ENCODE assay signal across 21 cellular contexts in the genomic region with DNA sequence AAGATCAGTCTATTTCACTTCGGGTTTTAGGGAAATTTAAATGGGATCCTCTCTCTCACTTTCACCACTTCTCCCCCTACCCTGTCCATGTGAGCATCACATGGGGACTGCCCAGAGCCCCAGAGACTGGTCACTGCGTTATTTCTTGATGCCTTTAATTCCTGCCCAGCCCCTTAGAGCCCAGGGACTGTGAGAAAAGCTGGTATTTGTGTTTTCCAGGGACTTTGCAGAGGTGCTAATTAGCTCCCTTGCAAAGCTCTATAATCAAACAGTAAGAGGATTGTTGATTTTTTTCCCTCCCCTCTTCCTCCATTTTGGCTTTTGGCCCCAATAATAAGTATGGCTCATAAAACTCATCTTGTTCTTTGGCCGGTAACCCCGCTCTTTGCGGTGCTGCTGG. TPM values are rescaled to one million over a fixed set of nuclear protein-coding genes. Genes with fewer than 3 reads are reported as not detected.
DNase-seq lines count a peak whose midpoint lies in the region; FAIRE-seq and TF ChIP-seq lines count a peak whose summit lies in the region.
"Had no signal": no experiment of that assay in that cellular context is flagged by ENCODE, and none has a peak within 500 bp of the region (broad histone marks: within the 10 kb centered on the region; RNA-seq: fewer than 3 reads in every experiment).

No MANE protein-coding gene starts in this region.

- FAIRE-seq in H1 (lab: Jason Lieb, UNC), result no peak

- no peak overlapping the region for H2BK5ac ChIP-seq in H1 (ENCODE audit: low read depth, low read length)

- H2AK5ac ChIP-seq in H1 (ENCODE audit: low read depth, low read length), result no peak overlapping the region

- H2AFZ ChIP-seq in H1 (ENCODE audit: low read length), result no peak overlapping the region
- H2AFZ ChIP-seq: PC-9 had no signal

- POLR2A ChIA-PET in H1 (lab: Charles Lee; ENCODE audit: partially characterized antibody), result no interaction called here

- H3K23ac ChIP-seq in H1 (ENCODE audit: insufficient read length), result no peak overlapping the region

- no peaks in the 10 kb centered on the region for H3K79me2 ChIP-seq in H1 (ENCODE audit: control insufficient read depth in 1 of 2, insufficient read depth in 2 of 2, low read length in 2 of 2)

- no peak overlapping the region for H3K27ac ChIP-seq in H1 (ENCODE audit: low read depth, low read length)
- peak overlapping the region; percentile 31 for H3K27ac ChIP-seq in subcutaneous abdominal adipose tissue (ENCODE audit: low read depth, low read length)
- H3K27ac ChIP-seq: PC-9, SJCRH30 had no signal

- WGBS in H1 (ENCODE audit: extremely low coverage in 1 of 2, insufficient coverage in 1 of 2, insufficient read length in 1 of 2, insufficient replicate concordance in 2 of 2, low coverage in 1 of 2, low lambda C conversion rate in 2 of 2, missing lambda C conversion rate in 1 of 2), 2 experiments, result 89% methylated on average over 5 of the region's 5 CpGs; no CpG with 5 or more reads in 1 of the 2 experiments

- no peak overlapping the region for H3K27ac Mint-ChIP-seq in glutamatergic neuron (ENCODE audit: unreplicated experiment)
- no peak overlapping the region for H3K27ac Mint-ChIP-seq in activated T-helper 1 cell treated with anti-CD3 and anti-CD28 coated beads, Interleukin-12 subunit alpha, Interleukin-12 subunit beta, Interleukin-2, Interleukin-4 antibody, amounts not matched to agents 30 ng/mL and 10 ng/mL and 1 ng/mL, durations not matched to agents 14 hours and 24 hours and 36 hours
- H3K27ac Mint-ChIP-seq: CD14-positive monocyte, IgD-negative memory B cell had no signal

- H3K4me3 Mint-ChIP-seq in glutamatergic neuron (ENCODE audit: unreplicated experiment), result no peak overlapping the region
- H3K4me3 Mint-ChIP-seq in activated T-helper 1 cell treated with anti-CD3 and anti-CD28 coated beads, Interleukin-12 subunit alpha, Interleukin-12 subunit beta, Interleukin-2, Interleukin-4 antibody, amounts not matched to agents 30 ng/mL and 10 ng/mL and 1 ng/mL, durations not matched to agents 14 hours and 24 hours and 36 hours, result no peak overlapping the region
- H3K4me3 Mint-ChIP-seq: IgD-negative memory B cell had no signal

- H3K9me3 ChIP-seq in H1 (ENCODE audit: insufficient read depth in 2 of 2, low read depth in 1 of 2, low read length in 1 of 2), result no peaks in the 10 kb centered on the region
- H3K9me3 ChIP-seq in subcutaneous abdominal adipose tissue (ENCODE audit: control insufficient read depth in 5 of 5, low read length in 5 of 5), result no peaks in the 10 kb centered on the region
- H3K9me3 ChIP-seq: SJCRH30 had no signal

- CTCF ChIA-PET in H1 (lab: Charles Lee; ENCODE audit: partially characterized antibody), result interaction anchor here (0.6 to 2.3 kb wide), 8 partner anchors 10 to 542 kb away, joined by 3 to 9 read pairs (median 3); no protein-coding TSS in a partner anchor

- no peak overlapping the region for H2BK15ac ChIP-seq in H1 (ENCODE audit: low read length)

- H3K27me3 ChIP-seq in H1 (replicated peaks in 1 of 4; ENCODE audit: control insufficient read depth in 3 of 4, extremely low read depth in 1 of 4, insufficient read depth in 3 of 4, low read length in 3 of 4), result no peaks in the 10 kb centered on the region
- H3K27me3 ChIP-seq in subcutaneous abdominal adipose tissue (ENCODE audit: control insufficient read depth in 5 of 5, insufficient read depth in 4 of 5, low read length in 5 of 5), result no peaks in the 10 kb centered on the region

- H3K36me3 ChIP-seq in H1 (ENCODE audit: control insufficient read depth in 2 of 4, insufficient read depth in 4 of 4, low read length in 3 of 4) (no peaks in the 10 kb centered on the region), subcutaneous abdominal adipose tissue (ENCODE audit: control insufficient read depth in 5 of 5, insufficient read depth in 5 of 5, low read length in 5 of 5) (peaks cover 0 to 7% (median 2%) of the 10 kb centered on the region in 5 donors)
- H3K36me3 ChIP-seq: SJCRH30 had no signal

- no peak overlapping the region for H3K4ac ChIP-seq in H1 (replicated peaks; ENCODE audit: insufficient read length, low read depth, low read length)

- H3K9me3 Mint-ChIP-seq in glutamatergic neuron (ENCODE audit: unreplicated experiment), result no peaks in the 10 kb centered on the region
- no peaks in the 10 kb centered on the region for H3K9me3 Mint-ChIP-seq in activated T-helper 1 cell treated with anti-CD3 and anti-CD28 coated beads, Interleukin-12 subunit alpha, Interleukin-12 subunit beta, Interleukin-2, Interleukin-4 antibody, amounts not matched to agents 30 ng/mL and 10 ng/mL and 1 ng/mL, durations not matched to agents 14 hours and 24 hours and 36 hours
- H3K9me3 Mint-ChIP-seq: CD14-positive monocyte, IgD-negative memory B cell had no signal

- TF ChIP-seq POLR2A in H1 (IDR thresholded peaks at IDR 0.05; ENCODE audit: control extremely low read depth in 1 of 2, low read depth in 2 of 2, low read length in 2 of 2), result no peak

- no peak overlapping the region for H2BK12ac ChIP-seq in H1 (ENCODE audit: low read depth, low read length)

- H3K9ac ChIP-seq in H1 (replicated peaks in 1 of 4; ENCODE audit: extremely low read depth in 1 of 4, low read depth in 3 of 4, low read length in 3 of 4) (no peak overlapping the region), subcutaneous abdominal adipose tissue (ENCODE audit: low read length in 5 of 5) (peak overlapping the region in 1 of 5 donors; percentile 0)

- no peaks in the 10 kb centered on the region for H3K27me3 Mint-ChIP-seq in glutamatergic neuron (ENCODE audit: unreplicated experiment)
- H3K27me3 Mint-ChIP-seq in activated T-helper 1 cell treated with anti-CD3 and anti-CD28 coated beads, Interleukin-12 subunit alpha, Interleukin-12 subunit beta, Interleukin-2, Interleukin-4 antibody, amounts not matched to agents 30 ng/mL and 10 ng/mL and 1 ng/mL, durations not matched to agents 14 hours and 24 hours and 36 hours (ENCODE audit: insufficient read depth), result no peaks in the 10 kb centered on the region
- H3K27me3 Mint-ChIP-seq: IgD-negative memory B cell had no signal

- no peak overlapping the region for H4K5ac ChIP-seq in H1 (ENCODE audit: insufficient read length, low read depth, low read length)

- no peaks in the 10 kb centered on the region for H3K36me3 Mint-ChIP-seq in glutamatergic neuron (ENCODE audit: unreplicated experiment)
- H3K36me3 Mint-ChIP-seq in activated T-helper 1 cell treated with anti-CD3 and anti-CD28 coated beads, Interleukin-12 subunit alpha, Interleukin-12 subunit beta, Interleukin-2, Interleukin-4 antibody, amounts not matched to agents 30 ng/mL and 10 ng/mL and 1 ng/mL, durations not matched to agents 14 hours and 24 hours and 36 hours (ENCODE audit: low read depth), result no peaks in the 10 kb centered on the region
- H3K36me3 Mint-ChIP-seq: CD14-positive monocyte, IgD-negative memory B cell had no signal

- H3K79me1 ChIP-seq in H1 (ENCODE audit: low read depth, low read length), result no peaks in the 10 kb centered on the region

- H3K23me2 ChIP-seq in H1 (ENCODE audit: low read depth, low read length), result no peaks in the 10 kb centered on the region

- H3K4me3 ChIP-seq in astrocyte of the cerebellum (ENCODE audit: low read depth, low read length) (no peak overlapping the region), H1 (ENCODE audit: extremely low read depth in 1 of 4, insufficient read depth in 2 of 4, low read depth in 3 of 4, low read length in 4 of 4) (no peak overlapping the region), subcutaneous abdominal adipose tissue (ENCODE audit: low read depth in 1 of 5, low read length in 5 of 5) (no peak overlapping the region)
- H3K4me3 ChIP-seq: PC-9, SJCRH30 had no signal

- TF ChIP-seq EP300 in H1 (IDR thresholded peaks at IDR 0.05; ENCODE audit: borderline replicate concordance in 1 of 2, low read depth in 2 of 2, low read length in 2 of 2), result no peak

- in situ Hi-C loops in astrocyte of the cerebellum (cut with HindIII; ENCODE audit: low sequenced_read_pairs), result no loop called here

- no peak overlapping the region for H3K14ac ChIP-seq in H1 (ENCODE audit: insufficient read length)

- H4K20me1 ChIP-seq in H1 (replicated peaks in 1 of 2; ENCODE audit: control insufficient read depth in 1 of 2, insufficient read depth in 2 of 2, low read length in 2 of 2), result no peaks in the 10 kb centered on the region

- DNase-seq in NCI-H2081 treated with DMSO at 0.1 percent for 48 hours (lab: John Stamatoyannopoulos, UW) (peak; percentile 22), astrocyte of the cerebellum (ENCODE audit: low read depth) (peak; percentile 12), H1 (ENCODE audit: low read depth in 1 of 2, low spot score in 2 of 2) (no peak), glutamatergic neuron (no peak), NCI-H146 treated with DMSO at 0.1 percent for 48 hours (lab: John Stamatoyannopoulos, UW; ENCODE audit: unreplicated experiment) (no peak), SK-N-DZ (ENCODE audit: low spot score) (no peak)
- DNase-seq in activated T-helper 1 cell treated with anti-CD3 and anti-CD28 coated beads, Interleukin-12 subunit alpha, Interleukin-12 subunit beta, Interleukin-2, Interleukin-4 antibody, amounts not matched to agents 30 ng/mL and 10 ng/mL and 1 ng/mL, durations not matched to agents 14 hours and 24 hours and 36 hours (ENCODE audit: low spot score), result no peak
- DNase-seq: DND-41, GOT3, Karpas-422, NCI-H1048, NCI-H1436, NCI-H2029, NCI-H510A, PC-9, SJCRH30 had no signal

- H4K91ac ChIP-seq in H1 (replicated peaks; ENCODE audit: insufficient read length, low read length), result no peak overlapping the region

- H3K18ac ChIP-seq in H1 (ENCODE audit: extremely low read depth, low read length), result no peak overlapping the region

- TF ChIP-seq CTCF in astrocyte of the cerebellum (IDR thresholded peaks at IDR 0.05; ENCODE audit: low read depth, low read length, missing control alignments) (no peak), H1 (IDR thresholded peaks at IDR 0.05; ENCODE audit: control extremely low read depth in 1 of 3, insufficient read depth in 1 of 3, low read depth in 1 of 3, low read length in 3 of 3) (no peak), glutamatergic neuron (IDR thresholded peaks at IDR 0.05; ENCODE audit: partially characterized antibody, unreplicated experiment) (no peak)

- H3K4me1 ChIP-seq in H1 (replicated peaks in 1 of 4; ENCODE audit: control insufficient read depth in 3 of 4, insufficient read depth in 4 of 4, low read length in 3 of 4) (peaks cover 0 to 11% (median 0%) of the 10 kb centered on the region in 4 experiments; a peak in 2 of 7 replicates), subcutaneous abdominal adipose tissue (ENCODE audit: control insufficient read depth in 5 of 5, insufficient read depth in 5 of 5, low read length in 5 of 5) (peaks cover 0 to 54% (median 32%) of the 10 kb centered on the region in 5 donors)

- no peak overlapping the region for H2BK20ac ChIP-seq in H1 (ENCODE audit: low read length)

- no peak for TF ChIP-seq RAD21 in H1 (IDR thresholded peaks at IDR 0.05 in 1 of 2, conservative IDR thresholded peaks at IDR 0.05 in 1 of 2; ENCODE audit: low read depth in 2 of 2, low read length in 2 of 2)

- H2BK120ac ChIP-seq in H1 (replicated peaks; ENCODE audit: low read depth, low read length), result no peak overlapping the region

- H4K8ac ChIP-seq in H1 (ENCODE audit: extremely low read depth, insufficient read depth, low read length), result 0 out of 2 replicates have a peak overlapping the region, but pooled peaks have one; percentile 35

- intact Hi-C loops in activated T-helper 1 cell treated with anti-CD3 and anti-CD28 coated beads, Interleukin-12 subunit alpha, Interleukin-12 subunit beta, Interleukin-2, Interleukin-4 antibody, amounts not matched to agents 30 ng/mL and 10 ng/mL and 1 ng/mL, durations not matched to agents 14 hours and 24 hours and 36 hours (cut with micrococcal nuclease), result no loop called here

- no peak overlapping the region for H3K56ac ChIP-seq in H1 (replicated peaks; ENCODE audit: insufficient read length, low read depth, low read length)

- no peak overlapping the region for H3K4me2 ChIP-seq in H1 (ENCODE audit: insufficient read depth in 1 of 2, low read depth in 2 of 2, low read length in 2 of 2)
- H3K4me2 ChIP-seq: PC-9 had no signal

- H3K4me1 Mint-ChIP-seq in glutamatergic neuron (ENCODE audit: low read depth, unreplicated experiment), result peaks cover 9% of the 10 kb centered on the region
- H3K4me1 Mint-ChIP-seq in activated T-helper 1 cell treated with anti-CD3 and anti-CD28 coated beads, Interleukin-12 subunit alpha, Interleukin-12 subunit beta, Interleukin-2, Interleukin-4 antibody, amounts not matched to agents 30 ng/mL and 10 ng/mL and 1 ng/mL, durations not matched to agents 14 hours and 24 hours and 36 hours (ENCODE audit: low read depth), result peaks cover 26% of the 10 kb centered on the region

RNA-seq across cellular contexts. Expression of a gene that starts 35.6 kb away (rescaled TPM):
- total RNA-seq in H1 (2021; fragmentation: NEBNext Ultra II Directional; extraction: Animal tissue kit (Norgen Biotek cat#: 25700)), result 0.04 and 0.08 TPM in 2 replicates
- polyA plus RNA-seq in H1 (2011; rRNA removed), result 0.03 TPM in 2 replicates
- polyA plus RNA-seq in H1 (2011; cell fraction: cytosol; rRNA removed), result 0.03 TPM
- polyA plus RNA-seq in H1 (2011; cell fraction: nucleus; rRNA removed), result 0.07 TPM
- polyA plus RNA-seq in H1 (2012, experiment 1 of 2), result 0.03 to 0.08 TPM in 2 of 4 replicates, not detected in the others
- polyA plus RNA-seq in H1 (2012, experiment 2 of 2), result not detected
- 0.08 TPM for polyA plus RNA-seq in H1 (2013, experiment 1 of 2)
- polyA plus RNA-seq in H1 (2013, experiment 2 of 2), result 0.06 TPM
- 0.03 and 0.05 TPM in 2 replicates for polyA minus RNA-seq in H1 (2011; rRNA and poly(A)+ RNA removed)
- polyA minus RNA-seq in H1 (2011; cell fraction: cytosol; rRNA and poly(A)+ RNA removed), result not detected
- 0.30 TPM for polyA minus RNA-seq in H1 (2011; cell fraction: nucleus; rRNA and poly(A)+ RNA removed)
- 2.1 TPM for total RNA-seq in glutamatergic neuron (ENCODE audit: unreplicated experiment)
- 2.9 TPM in 2 replicates for total RNA-seq in activated T-helper 1 cell treated with anti-CD3 and anti-CD28 coated beads, Interleukin-12 subunit alpha, Interleukin-12 subunit beta, Interleukin-2, Interleukin-4 antibody, amounts not matched to agents 30 ng/mL and 10 ng/mL and 1 ng/mL, durations not matched to agents 14 hours and 24 hours and 36 hours
- polyA plus RNA-seq in SK-N-DZ (2014; cell fraction: cytosol; rRNA removed), result 0.37 and 0.45 TPM in 2 replicates
- 0.07 and 0.21 TPM in 2 replicates for polyA plus RNA-seq in SK-N-DZ (2014; cell fraction: nucleus; rRNA removed)
- total RNA-seq: G401, MCF 10A, PC-9, SJCRH30 had no signal
- polyA plus RNA-seq: CD14-positive monocyte, IgD-negative memory B cell had no signal

Comparison
In these comparisons a context has a peak if more than half of its experiments do, and no peak if none do; other contexts are left out.
1. DNase-seq: peak in NCI-H2081 treated with DMSO at 0.1 percent for 48 hours (single experiment) and astrocyte of the cerebellum (single experiment); none in H1 (0 of 2), glutamatergic neuron (single experiment), activated T-helper 1 cell treated with anti-CD3 and anti-CD28 coated beads, Interleukin-12 subunit alpha, Interleukin-12 subunit beta, Interleukin-2, Interleukin-4 antibody, amounts not matched to agents 30 ng/mL and 10 ng/mL and 1 ng/mL, durations not matched to agents 14 hours and 24 hours and 36 hours (single experiment), NCI-H146 treated with DMSO at 0.1 percent for 48 hours (single experiment) and SK-N-DZ (single experiment).